Comparison of ENCODE assay signal across 12 cellular contexts in genomic region chr1:8651236-8651890, GRCh38.
DNase-seq lines count a peak whose midpoint lies in the region; ATAC-seq, FAIRE-seq and TF ChIP-seq lines count a peak whose summit lies in the region.
"Had no signal": no experiment of that assay in that cellular context is flagged by ENCODE, and none has a peak within 500 bp of the region (broad histone marks: within the 10 kb centered on the region; RNA-seq: fewer than 3 reads in every experiment).

No MANE protein-coding gene starts in this region.

- H3K27ac ChIP-seq in BLaER1 treated with 17β-estradiol and CSF1 and Interleukin-3, amounts not matched to agents 10 nM and 100 nM, result 0 out of 22 replicates have a peak overlapping the region, but pooled peaks of 2 of the 11 experiments have one; percentile 6 to 9

- H3K36me3 Mint-ChIP-seq in activated T-helper 1 cell treated with anti-CD3 and anti-CD28 coated beads, Interleukin-12 subunit alpha, Interleukin-12 subunit beta, Interleukin-2, Interleukin-4 antibody, amounts not matched to agents 30 ng/mL and 10 ng/mL and 1 ng/mL, durations not matched to agents 14 hours and 24 hours and 36 hours (ENCODE audit: low read depth), result peaks cover 16% of the 10 kb centered on the region
- H3K36me3 Mint-ChIP-seq in naive thymus-derived CD8-positive, alpha-beta T cell, result peaks cover 9 to 42% (median 18%) of the 10 kb centered on the region in 3 donors

- peaks cover 86 to 100% (median 99%) of the 10 kb centered on the region in 11 experiments for H4K20me1 ChIP-seq in BLaER1 treated with 17β-estradiol and CSF1 and Interleukin-3, amounts not matched to agents 10 nM and 100 nM

- H3K4me1 ChIP-seq in BLaER1 treated with 17β-estradiol and CSF1 and Interleukin-3, amounts not matched to agents 10 nM and 100 nM, result peaks cover 51 to 72% (median 61%) of the 10 kb centered on the region in 10 experiments

- 0 out of 22 replicates have a peak overlapping the region, but pooled peaks of 1 of the 11 experiments have one; percentile 1 for H3K9ac ChIP-seq in BLaER1 treated with 17β-estradiol and CSF1 and Interleukin-3, amounts not matched to agents 10 nM and 100 nM

- ATAC-seq in naive thymus-derived CD8-positive, alpha-beta T cell, result peak; percentile 49 to 79
- no peak for ATAC-seq in HG03469 (IDR thresholded peaks at IDR 0.05; ENCODE audit: unreplicated experiment)

- H3K9me3 ChIP-seq in BLaER1 treated with 17β-estradiol and CSF1 and Interleukin-3, amounts not matched to agents 10 nM and 100 nM (replicated peaks in 1 of 11), result no peaks in the 10 kb centered on the region

- H3K27me3 ChIP-seq in BLaER1 treated with 17β-estradiol and CSF1 and Interleukin-3, amounts not matched to agents 10 nM and 100 nM, result no peaks in the 10 kb centered on the region

- POLR2A ChIA-PET in naive thymus-derived CD8-positive, alpha-beta T cell (lab: Charles Lee), result no interaction called here

- H3K4me2 ChIP-seq in BLaER1 treated with 17β-estradiol and CSF1 and Interleukin-3, amounts not matched to agents 10 nM and 100 nM, result peak overlapping the region; percentile 47 to 86 (median 62); a peak in 19 of 22 replicates

- peak overlapping the region; percentile 12 for H3K4me3 Mint-ChIP-seq in activated T-helper 1 cell treated with anti-CD3 and anti-CD28 coated beads, Interleukin-12 subunit alpha, Interleukin-12 subunit beta, Interleukin-2, Interleukin-4 antibody, amounts not matched to agents 30 ng/mL and 10 ng/mL and 1 ng/mL, durations not matched to agents 14 hours and 24 hours and 36 hours
- peak overlapping the region in 3 of 10 donors; percentile 21 to 28 (median 22) for H3K4me3 Mint-ChIP-seq in naive thymus-derived CD8-positive, alpha-beta T cell

- intact Hi-C loops in activated T-helper 1 cell treated with anti-CD3 and anti-CD28 coated beads, Interleukin-12 subunit alpha, Interleukin-12 subunit beta, Interleukin-2, Interleukin-4 antibody, amounts not matched to agents 30 ng/mL and 10 ng/mL and 1 ng/mL, durations not matched to agents 14 hours and 24 hours and 36 hours (cut with micrococcal nuclease), result no loop called here

- peak overlapping the region; percentile 87 for H3K27ac Mint-ChIP-seq in activated T-helper 1 cell treated with anti-CD3 and anti-CD28 coated beads, Interleukin-12 subunit alpha, Interleukin-12 subunit beta, Interleukin-2, Interleukin-4 antibody, amounts not matched to agents 30 ng/mL and 10 ng/mL and 1 ng/mL, durations not matched to agents 14 hours and 24 hours and 36 hours
- peak overlapping the region in 7 of 10 donors; percentile 12 to 79 (median 61) for H3K27ac Mint-ChIP-seq in naive thymus-derived CD8-positive, alpha-beta T cell

- H3K4me1 Mint-ChIP-seq in activated T-helper 1 cell treated with anti-CD3 and anti-CD28 coated beads, Interleukin-12 subunit alpha, Interleukin-12 subunit beta, Interleukin-2, Interleukin-4 antibody, amounts not matched to agents 30 ng/mL and 10 ng/mL and 1 ng/mL, durations not matched to agents 14 hours and 24 hours and 36 hours (ENCODE audit: low read depth), result peaks cover 65% of the 10 kb centered on the region
- peaks cover 14 to 63% (median 20%) of the 10 kb centered on the region in 4 donors for H3K4me1 Mint-ChIP-seq in naive thymus-derived CD8-positive, alpha-beta T cell

- peak; percentile 13 for FAIRE-seq in GM12891 (lab: Jason Lieb, UNC)

- H3K36me3 ChIP-seq in BLaER1 treated with 17β-estradiol and CSF1 and Interleukin-3, amounts not matched to agents 10 nM and 100 nM, result peaks cover 33 to 98% (median 82%) of the 10 kb centered on the region in 11 experiments; a peak in 21 of 22 replicates

- peaks cover 1% of the 10 kb centered on the region for H3K27me3 Mint-ChIP-seq in activated T-helper 1 cell treated with anti-CD3 and anti-CD28 coated beads, Interleukin-12 subunit alpha, Interleukin-12 subunit beta, Interleukin-2, Interleukin-4 antibody, amounts not matched to agents 30 ng/mL and 10 ng/mL and 1 ng/mL, durations not matched to agents 14 hours and 24 hours and 36 hours (ENCODE audit: insufficient read depth)
- no peaks in the 10 kb centered on the region for H3K27me3 Mint-ChIP-seq in naive thymus-derived CD8-positive, alpha-beta T cell

- H3K9me3 Mint-ChIP-seq in activated T-helper 1 cell treated with anti-CD3 and anti-CD28 coated beads, Interleukin-12 subunit alpha, Interleukin-12 subunit beta, Interleukin-2, Interleukin-4 antibody, amounts not matched to agents 30 ng/mL and 10 ng/mL and 1 ng/mL, durations not matched to agents 14 hours and 24 hours and 36 hours, result no peaks in the 10 kb centered on the region
- H3K9me3 Mint-ChIP-seq in naive thymus-derived CD8-positive, alpha-beta T cell, result no peaks in the 10 kb centered on the region

- no peak for TF ChIP-seq POLR2A in GM12891 (IDR thresholded peaks at IDR 0.05; ENCODE audit: low read depth, low read length)

- no peak overlapping the region for H3K4me3 ChIP-seq in BLaER1 treated with 17β-estradiol and CSF1 and Interleukin-3, amounts not matched to agents 10 nM and 100 nM
- H3K4me3 ChIP-seq: skin epidermis had no signal

- DNase-seq in GM12891 (ENCODE audit: insufficient read length, low spot score) (no peak), NCI-H2081 treated with DMSO at 0.1 percent for 48 hours (lab: John Stamatoyannopoulos, UW) (no peak)
- DNase-seq in activated T-helper 1 cell treated with anti-CD3 and anti-CD28 coated beads, Interleukin-12 subunit alpha, Interleukin-12 subunit beta, Interleukin-2, Interleukin-4 antibody, amounts not matched to agents 30 ng/mL and 10 ng/mL and 1 ng/mL, durations not matched to agents 14 hours and 24 hours and 36 hours (ENCODE audit: low spot score), result no peak
- peak in 2 of 10 donors; percentile 31 for DNase-seq in naive thymus-derived CD8-positive, alpha-beta T cell
- no peak for DNase-seq in stimulated activated CD4-positive, alpha-beta T cell treated with anti-CD3 and anti-CD28 coated beads, Interleukin-2, amount 100 ng/mL, for 48 hours
- no peak for DNase-seq in activated CD4-positive, CD25-positive, alpha-beta regulatory T cell treated with anti-CD3 and anti-CD28 coated beads, Interleukin-2, amount 50 U/mL, for 72 hours
- DNase-seq: activated CD4-positive, CD25-positive, alpha-beta regulatory T cell; mesendoderm; NCI-H226 had no signal

TF ChIP-seq in GM12891, 5 proteins besides CTCF, POLR2A, EP300 and RAD21:
- no peak for TF ChIP-seq POLR2AphosphoS5 (IDR thresholded peaks at IDR 0.05; ENCODE audit: low read depth, low read length)
